6 cellular contexts compared by ENCODE assay signal in the genomic region with DNA sequence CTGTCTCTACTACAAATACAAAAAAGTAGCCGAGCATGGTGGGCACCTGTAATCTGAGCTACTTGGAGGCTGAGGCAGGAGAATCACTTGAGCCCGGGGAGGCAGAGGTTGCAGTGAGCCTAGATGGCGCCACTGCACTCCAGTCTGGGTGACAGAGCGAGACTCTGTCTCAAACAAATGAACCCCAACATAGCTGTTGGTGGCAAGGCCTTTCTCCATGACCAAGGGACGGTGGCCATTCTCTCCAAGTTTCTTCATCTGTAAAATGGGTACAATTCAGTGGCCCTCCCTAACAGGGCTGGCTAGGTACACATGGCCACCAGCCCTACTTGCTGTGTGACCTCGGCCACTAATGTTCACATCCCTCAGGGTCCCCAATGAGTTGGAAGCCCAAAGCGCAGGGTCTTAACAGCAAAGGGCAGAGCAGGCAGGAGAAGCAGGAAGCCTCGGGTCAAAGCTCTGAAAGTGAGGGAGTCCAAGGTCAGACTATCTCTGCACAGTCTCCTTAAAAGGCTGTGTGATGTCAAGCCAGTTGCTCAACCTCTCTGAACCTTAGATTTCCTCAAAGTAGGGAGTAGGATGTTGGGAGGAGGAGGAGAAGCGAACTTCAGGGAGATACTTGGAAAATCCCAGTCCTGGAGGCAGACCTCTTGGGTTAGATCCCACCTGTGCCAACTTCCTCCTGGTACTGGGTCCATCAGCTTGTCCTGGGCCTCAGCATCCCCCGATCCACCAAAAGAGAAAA. TPM values are rescaled to one million over a fixed set of nuclear protein-coding genes. Genes with fewer than 3 reads are reported as not detected.
DNase-seq lines count a peak whose midpoint lies in the region; ATAC-seq lines count a peak whose summit lies in the region.

No MANE protein-coding gene starts in this region.

- ATAC-seq in HG03025 (IDR thresholded peaks at IDR 0.05; ENCODE audit: low FRiP score, unreplicated experiment) (no peak), GM21528 (IDR thresholded peaks at IDR 0.05; ENCODE audit: low FRiP score, unreplicated experiment) (no peak)

- peaks cover 7% of the 10 kb centered on the region for H3K36me3 ChIP-seq in H7 (replicated peaks; ENCODE audit: control insufficient read depth, insufficient read depth, low read length)

- peak; percentile 47 for DNase-seq in H7
- peak; percentile 70 for DNase-seq in activated T-cell treated with anti-CD3 and anti-CD28 coated beads, Interleukin-2, amount 50 U/mL, for 1 hour
- peak; percentile 37 for DNase-seq in kidney tubule cell (ENCODE audit: low spot score)
- DNase-seq in NCI-H510A treated with DMSO at 0.1 percent for 48 hours (lab: John Stamatoyannopoulos, UW): no peak

- H3K27me3 ChIP-seq in H7 (ENCODE audit: control insufficient read depth, insufficient read depth, low read length): no peaks in the 10 kb centered on the region

- peak overlapping the region; percentile 40 for H3K4me3 ChIP-seq in H7 (ENCODE audit: insufficient read depth, low read depth, low read length)

RNA-seq across cellular contexts. Expression of a gene that starts 2.7 kb away (rescaled TPM):
- 173 and 181 TPM in 2 replicates for total RNA-seq in H7 (2014; rRNA removed; shearing (Covaris generic))

RNA-seq across cellular contexts. Expression of a gene that starts 4.4 kb away (rescaled TPM):
- 0.55 and 0.76 TPM in 2 replicates for total RNA-seq in H7 (2014; rRNA removed; shearing (Covaris generic))

RNA-seq across cellular contexts. Expression of a gene that starts 44.2 kb away (rescaled TPM):
- total RNA-seq in H7 (2014; rRNA removed; shearing (Covaris generic)): 787 and 838 TPM in 2 replicates

RNA-seq across cellular contexts. Expression of a gene that starts 52.5 kb away (rescaled TPM):
- total RNA-seq in H7 (2014; rRNA removed; shearing (Covaris generic)): 0.52 and 1.4 TPM in 2 replicates
